In the genomic region with DNA sequence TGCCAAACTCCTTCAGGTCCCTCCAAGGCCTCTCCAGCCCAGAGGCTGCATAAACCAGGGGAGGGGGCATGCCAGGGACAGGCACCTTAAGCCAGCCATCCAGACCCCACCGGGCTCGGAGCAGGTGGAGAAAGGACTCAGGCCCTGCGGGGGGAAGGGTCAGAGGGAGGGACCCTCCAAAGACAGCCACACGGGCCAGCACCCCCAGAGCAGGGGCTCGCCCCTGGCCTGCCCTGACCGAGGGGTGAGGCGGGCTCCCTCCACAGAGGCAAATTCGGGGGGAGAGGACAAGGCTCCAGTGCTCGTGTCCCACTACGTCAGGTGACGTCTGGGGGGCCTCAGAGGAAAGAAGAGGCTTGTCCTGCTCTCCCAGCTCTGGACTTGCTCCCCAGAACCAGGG, we compare ENCODE assay signal across 18 cellular contexts. TPM values are rescaled to one million over a fixed set of nuclear protein-coding genes. Genes with fewer than 3 reads are reported as not detected.
DNase-seq lines count a peak whose midpoint lies in the region; TF ChIP-seq lines count a peak whose summit lies in the region.
"Had no signal": no experiment of that assay in that cellular context is flagged by ENCODE, and none has a peak within 500 bp of the region (broad histone marks: within the 10 kb centered on the region; RNA-seq: fewer than 3 reads in every experiment).

No MANE protein-coding gene starts in this region.

- H2BK15ac ChIP-seq in neuronal stem cell (ENCODE audit: low read length), result no peak overlapping the region

- H4K8ac ChIP-seq in neuronal stem cell (ENCODE audit: low read depth, low read length), result no peak overlapping the region

- H3K14ac ChIP-seq in neuronal stem cell (ENCODE audit: low read length), result peak overlapping the region; percentile 77

- no peak overlapping the region for H3K4me3 ChIP-seq in BLaER1 treated with 17β-estradiol and CSF1 and Interleukin-3, amounts not matched to agents 10 nM and 100 nM
- no peak overlapping the region for H3K4me3 ChIP-seq in HL-60 (replicated peaks; ENCODE audit: insufficient read depth, low read length)
- no peak overlapping the region for H3K4me3 ChIP-seq in neuronal stem cell (ENCODE audit: low read length in 2 of 2)
- no peak overlapping the region for H3K4me3 ChIP-seq in hepatocyte
- H3K4me3 ChIP-seq: BLaER1 had no signal

- peaks cover 35% of the 10 kb centered on the region for H3K79me1 ChIP-seq in neuronal stem cell (ENCODE audit: low read depth, low read length)

- H3K9me3 ChIP-seq in BLaER1 treated with 17β-estradiol and CSF1 and Interleukin-3, amounts not matched to agents 10 nM and 100 nM (replicated peaks in 1 of 11), result no peaks in the 10 kb centered on the region
- H3K9me3 ChIP-seq in neuronal stem cell (replicated peaks in 1 of 2; ENCODE audit: control insufficient read depth in 2 of 2, insufficient read depth in 1 of 2, low read depth in 1 of 2, low read length in 2 of 2) (peaks cover 0 to 4% of the 10 kb centered on the region in 2 donors), hepatocyte (ENCODE audit: low read depth) (no peaks in the 10 kb centered on the region)
- H3K9me3 ChIP-seq: BE2C, BLaER1, Caco-2 had no signal

- no peak overlapping the region for H3K4ac ChIP-seq in neuronal stem cell (ENCODE audit: low read length)

- peaks cover 0 to 61% (median 22%) of the 10 kb centered on the region in 11 experiments; a peak in 12 of 22 replicates for H3K36me3 ChIP-seq in BLaER1 treated with 17β-estradiol and CSF1 and Interleukin-3, amounts not matched to agents 10 nM and 100 nM
- peaks cover 4 to 6% of the 10 kb centered on the region in 2 donors for H3K36me3 ChIP-seq in neuronal stem cell (replicated peaks in 1 of 2; ENCODE audit: control insufficient read depth in 2 of 2, insufficient read depth in 2 of 2, low read length in 2 of 2)
- no peaks in the 10 kb centered on the region for H3K36me3 ChIP-seq in hepatocyte (replicated peaks; ENCODE audit: insufficient read depth, low read depth)
- H3K36me3 ChIP-seq: BE2C had no signal

- H3K36me3 Mint-ChIP-seq in activated CD4-positive, alpha-beta T cell treated with anti-CD3 and anti-CD28 coated beads, Interleukin-2, amount 10 ng/mL, durations not matched to agents 24 days and 14 days (ENCODE audit: low read depth), result no peaks in the 10 kb centered on the region
- H3K36me3 Mint-ChIP-seq: CD8-positive, alpha-beta T cell had no signal

- intact Hi-C loops in activated CD4-positive, alpha-beta T cell treated with anti-CD3 and anti-CD28 coated beads, Interleukin-2, amount 10 ng/mL, durations not matched to agents 24 days and 14 days (cut with micrococcal nuclease), result no loop called here

- no peak overlapping the region for H3K4me3 Mint-ChIP-seq in activated CD4-positive, alpha-beta T cell treated with anti-CD3 and anti-CD28 coated beads, Interleukin-2, amount 10 ng/mL, durations not matched to agents 24 days and 14 days
- H3K4me3 Mint-ChIP-seq: CD4-positive, alpha-beta T cell; CD8-positive, alpha-beta T cell had no signal

- H3K79me2 ChIP-seq in hepatocyte, result peaks cover 6% of the 10 kb centered on the region

- no peaks in the 10 kb centered on the region for H3K9me2 ChIP-seq in hepatocyte (replicated peaks; ENCODE audit: insufficient read depth)

- H2AK5ac ChIP-seq in neuronal stem cell (ENCODE audit: low read depth, low read length), result peak overlapping the region; percentile 79

- DNase-seq in HL-60 (ENCODE audit: low read depth in 1 of 2, low spot score in 1 of 2) (no peak), neuronal stem cell (ENCODE audit: low spot score) (no peak), hepatocyte (ENCODE audit: low spot score) (no peak), NCI-H510A (lab: John Stamatoyannopoulos, UW) (no peak)
- DNase-seq in activated CD4-positive, alpha-beta T cell treated with anti-CD3 and anti-CD28 coated beads, Interleukin-2, amount 10 ng/mL, durations not matched to agents 24 days and 14 days, result no peak
- DNase-seq: 8988T; ACHN; BE2C; Caco-2; Calu3; CD4-positive, alpha-beta T cell; CD8-positive, alpha-beta T cell; DMS79 treated with DMSO at 0.1 percent for 48 hours; GF-D8 had no signal

- peak overlapping the region; percentile 60 for H3K23ac ChIP-seq in neuronal stem cell (ENCODE audit: low read depth, low read length, poor library complexity)

- no peak overlapping the region for H3K27ac ChIP-seq in BLaER1 treated with 17β-estradiol and CSF1 and Interleukin-3, amounts not matched to agents 10 nM and 100 nM
- peak overlapping the region; percentile 47 for H3K27ac ChIP-seq in HL-60 (replicated peaks)
- H3K27ac ChIP-seq in neuronal stem cell (replicated peaks; ENCODE audit: low read length), result no peak overlapping the region
- no peak overlapping the region for H3K27ac ChIP-seq in hepatocyte
- H3K27ac ChIP-seq: BLaER1, C4-2B had no signal

- H3K4me1 Mint-ChIP-seq in activated CD4-positive, alpha-beta T cell treated with anti-CD3 and anti-CD28 coated beads, Interleukin-2, amount 10 ng/mL, durations not matched to agents 24 days and 14 days, result no peaks in the 10 kb centered on the region

- peaks cover 0 to 100% (median 90%) of the 10 kb centered on the region in 11 experiments; a peak in 17 of 22 replicates for H4K20me1 ChIP-seq in BLaER1 treated with 17β-estradiol and CSF1 and Interleukin-3, amounts not matched to agents 10 nM and 100 nM
- no peaks in the 10 kb centered on the region for H4K20me1 ChIP-seq in hepatocyte (ENCODE audit: insufficient read depth, poor library complexity, severe bottlenecking)

- no peak overlapping the region for H2AFZ ChIP-seq in neuronal stem cell (ENCODE audit: low read length)
- H2AFZ ChIP-seq in hepatocyte, result no peak overlapping the region

- WGBS in neuronal stem cell (ENCODE audit: extremely low coverage in 2 of 2, insufficient read length in 2 of 2, insufficient replicate concordance in 1 of 2), 2 donors, result no CpG with 5 or more reads among the region's 11 CpGs
- WGBS in hepatocyte (ENCODE audit: low lambda C conversion rate, missing lambda C conversion rate), result 96% methylated on average over 9 of the region's 11 CpGs

- H2BK120ac ChIP-seq in neuronal stem cell (ENCODE audit: low read depth, low read length), result no peak overlapping the region

- peak overlapping the region; percentile 19 for H2BK5ac ChIP-seq in neuronal stem cell (ENCODE audit: low read length)

- H3K9me3 Mint-ChIP-seq in activated CD4-positive, alpha-beta T cell treated with anti-CD3 and anti-CD28 coated beads, Interleukin-2, amount 10 ng/mL, durations not matched to agents 24 days and 14 days, result no peaks in the 10 kb centered on the region
- H3K9me3 Mint-ChIP-seq: CD4-positive, alpha-beta T cell; CD8-positive, alpha-beta T cell had no signal

- H3K27me3 ChIP-seq in BLaER1 treated with 17β-estradiol and CSF1 and Interleukin-3, amounts not matched to agents 10 nM and 100 nM, result peaks cover 0 to 12% (median 0%) of the 10 kb centered on the region in 11 experiments; a peak in 2 of 22 replicates
- no peaks in the 10 kb centered on the region for H3K27me3 ChIP-seq in HL-60 (ENCODE audit: insufficient read depth, poor library complexity, severe bottlenecking)
- no peaks in the 10 kb centered on the region for H3K27me3 ChIP-seq in neuronal stem cell (ENCODE audit: control insufficient read depth in 3 of 3, insufficient read depth in 3 of 3, low read depth in 1 of 3, low read length in 3 of 3)
- H3K27me3 ChIP-seq in hepatocyte, result no peaks in the 10 kb centered on the region
- H3K27me3 ChIP-seq: BE2C, BLaER1 had no signal

- peak overlapping the region in 6 of 11 experiments; percentile 23 to 100 (median 94); a peak in 3 of 22 replicates for H3K4me2 ChIP-seq in BLaER1 treated with 17β-estradiol and CSF1 and Interleukin-3, amounts not matched to agents 10 nM and 100 nM
- H3K4me2 ChIP-seq in neuronal stem cell (ENCODE audit: insufficient read depth, low read length, poor library complexity, severe bottlenecking) (no peak overlapping the region), hepatocyte (no peak overlapping the region)

- H3K9ac ChIP-seq in BLaER1 treated with 17β-estradiol and CSF1 and Interleukin-3, amounts not matched to agents 10 nM and 100 nM, result 0 out of 22 replicates have a peak overlapping the region, but pooled peaks of 1 of the 11 experiments have one; percentile 5
- H3K9ac ChIP-seq in neuronal stem cell (ENCODE audit: low read depth, low read length, poor library complexity), result peak overlapping the region; percentile 17
- H3K9ac ChIP-seq: BLaER1 had no signal

- no peaks in the 10 kb centered on the region for H3K27me3 Mint-ChIP-seq in activated CD4-positive, alpha-beta T cell treated with anti-CD3 and anti-CD28 coated beads, Interleukin-2, amount 10 ng/mL, durations not matched to agents 24 days and 14 days
- H3K27me3 Mint-ChIP-seq: CD4-positive, alpha-beta T cell had no signal

- peaks cover 24 to 97% (median 79%) of the 10 kb centered on the region in 10 experiments for H3K4me1 ChIP-seq in BLaER1 treated with 17β-estradiol and CSF1 and Interleukin-3, amounts not matched to agents 10 nM and 100 nM
- H3K4me1 ChIP-seq in neuronal stem cell (ENCODE audit: control insufficient read depth in 2 of 2, insufficient read depth in 1 of 2, low read depth in 1 of 2, low read length in 2 of 2) (peaks cover 15 to 26% of the 10 kb centered on the region in 2 donors), hepatocyte (ENCODE audit: insufficient read depth) (peaks cover 9% of the 10 kb centered on the region)
- H3K4me1 ChIP-seq: Caco-2 had no signal

- H3K27ac Mint-ChIP-seq in activated CD4-positive, alpha-beta T cell treated with anti-CD3 and anti-CD28 coated beads, Interleukin-2, amount 10 ng/mL, durations not matched to agents 24 days and 14 days, result no peak overlapping the region
- H3K27ac Mint-ChIP-seq: CD4-positive, alpha-beta T cell; CD8-positive, alpha-beta T cell had no signal

- no peak overlapping the region for H4K91ac ChIP-seq in neuronal stem cell (ENCODE audit: low read depth, low read length, poor library complexity)

- no peak for TF ChIP-seq CTCF in HL-60 (IDR thresholded peaks at IDR 0.05; ENCODE audit: insufficient read depth, low read length)
- no peak for TF ChIP-seq CTCF in hepatocyte (IDR thresholded peaks at IDR 0.05; ENCODE audit: poor library complexity)

- peak overlapping the region; percentile 31 for H2BK12ac ChIP-seq in neuronal stem cell (ENCODE audit: low read length)

- peak overlapping the region; percentile 42 for H3K18ac ChIP-seq in neuronal stem cell (ENCODE audit: low read length)

RNA-seq across cellular contexts. Expression of gene MEGF6, which starts 8.2 kb away (rescaled TPM):
- polyA plus RNA-seq in neuronal stem cell (2013, experiment 1 of 2), result 10.3 TPM
- polyA plus RNA-seq in neuronal stem cell (2013, experiment 2 of 2), result 10.0 TPM
- 9.6 and 11.6 TPM in 2 replicates for total RNA-seq in hepatocyte
- 21.9 and 23.5 TPM in 2 replicates for polyA plus RNA-seq in hepatocyte
- total RNA-seq in activated CD4-positive, alpha-beta T cell treated with anti-CD3 and anti-CD28 coated beads, Interleukin-2, amount 10 ng/mL, durations not matched to agents 24 days and 14 days, result 1.7 and 2.1 TPM in 2 replicates

RNA-seq across cellular contexts. Expression of gene TPRG1L, which starts 21.7 kb away (rescaled TPM):
- polyA plus RNA-seq in neuronal stem cell (2013, experiment 1 of 2), result 13.4 TPM
- polyA plus RNA-seq in neuronal stem cell (2013, experiment 2 of 2), result 13.2 TPM
- total RNA-seq in hepatocyte, result 57.9 and 61.7 TPM in 2 replicates
- 53.4 and 74.1 TPM in 2 replicates for polyA plus RNA-seq in hepatocyte
- 8.6 and 9.7 TPM in 2 replicates for total RNA-seq in activated CD4-positive, alpha-beta T cell treated with anti-CD3 and anti-CD28 coated beads, Interleukin-2, amount 10 ng/mL, durations not matched to agents 24 days and 14 days

RNA-seq across cellular contexts. Expression of gene WRAP73, which starts 46.7 kb away (rescaled TPM):
- polyA plus RNA-seq in neuronal stem cell (2013, experiment 1 of 2), result 24.6 TPM
- 25.7 TPM for polyA plus RNA-seq in neuronal stem cell (2013, experiment 2 of 2)
- 14.3 and 14.7 TPM in 2 replicates for total RNA-seq in hepatocyte
- 23.5 and 28.8 TPM in 2 replicates for polyA plus RNA-seq in hepatocyte
- 41.3 and 44.7 TPM in 2 replicates for total RNA-seq in activated CD4-positive, alpha-beta T cell treated with anti-CD3 and anti-CD28 coated beads, Interleukin-2, amount 10 ng/mL, durations not matched to agents 24 days and 14 days

RNA-seq across cellular contexts. Expression of gene TP73, which starts 49.2 kb away (rescaled TPM):
- polyA plus RNA-seq in neuronal stem cell (2013, experiment 1 of 2), result 0.18 TPM
- polyA plus RNA-seq in neuronal stem cell (2013, experiment 2 of 2), result 0.19 TPM
- 0.16 and 0.47 TPM in 2 replicates for total RNA-seq in hepatocyte
- 0.27 and 1.4 TPM in 2 replicates for polyA plus RNA-seq in hepatocyte
- 1.3 and 1.4 TPM in 2 replicates for total RNA-seq in activated CD4-positive, alpha-beta T cell treated with anti-CD3 and anti-CD28 coated beads, Interleukin-2, amount 10 ng/mL, durations not matched to agents 24 days and 14 days
- total RNA-seq: CD4-positive, alpha-beta T cell; CD8-positive, alpha-beta T cell had no signal
- polyA plus RNA-seq: AG04450 had no signal

Comparison
In these comparisons a context has a peak if more than half of its experiments do, and no peak if none do; other contexts are left out.
1. H3K4me2 ChIP-seq: peak in BLaER1 treated with 17β-estradiol and CSF1 and Interleukin-3, amounts not matched to agents 10 nM and 100 nM (6 of 11); none in neuronal stem cell (single experiment) and hepatocyte (single experiment).